Comparison of ENCODE assay signal across 8 cellular contexts in the genomic region with DNA sequence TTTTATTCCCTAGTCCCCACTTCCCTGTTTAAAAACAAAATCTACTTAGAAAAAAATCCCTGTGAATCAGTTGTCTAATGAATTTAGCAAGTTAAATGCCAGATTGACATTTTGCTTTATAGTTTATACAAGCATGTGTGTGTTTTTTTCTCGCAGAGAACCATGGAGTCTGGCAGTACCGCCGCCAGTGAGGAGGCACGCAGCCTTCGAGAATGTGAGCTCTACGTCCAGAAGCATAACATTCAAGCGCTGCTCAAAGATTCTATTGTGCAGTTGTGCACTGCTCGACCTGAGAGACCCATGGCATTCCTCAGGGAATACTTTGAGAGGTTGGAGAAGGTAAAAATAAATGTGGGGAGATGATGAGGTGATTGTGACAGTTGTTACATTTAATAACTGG. TPM values are rescaled to one million over a fixed set of nuclear protein-coding genes. Genes with fewer than 3 reads are reported as not detected.
DNase-seq lines count a peak whose midpoint lies in the region; ATAC-seq and TF ChIP-seq lines count a peak whose summit lies in the region.

No MANE protein-coding gene starts in this region.

- no peak for ATAC-seq in sciatic nerve

- H3K27me3 ChIP-seq in skeletal muscle tissue (ENCODE audit: control insufficient read depth in 3 of 3, insufficient read depth in 3 of 3, low read length in 3 of 3): no peaks in the 10 kb centered on the region

- no peak for TF ChIP-seq CTCF in HFF-Myc (IDR thresholded peaks at IDR 0.05; ENCODE audit: low read depth, low read length, missing control alignments)

- H3K27ac ChIP-seq in skeletal muscle tissue (ENCODE audit: low read depth, low read length): peak overlapping the region; percentile 34

- H3K4me3 ChIP-seq in HFF-Myc (replicated peaks; ENCODE audit: low read depth, low read length): peak overlapping the region; percentile 94
- H3K4me3 ChIP-seq in skeletal muscle tissue (ENCODE audit: low read length in 3 of 3): peak overlapping the region; percentile 18 to 31 (median 25)

- DNase-seq in HFF-Myc (ENCODE audit: extremely low read depth, low read depth) (no peak), astrocyte of the hippocampus (ENCODE audit: low read depth, low spot score) (peak; percentile 28), iris pigment epithelial cell (ENCODE audit: low read depth) (peak; percentile 39), middle frontal gyrus (ENCODE audit: extremely low spot score, low spot score) (no peak), HK-2 (ENCODE audit: unreplicated experiment) (no peak), sciatic nerve (ENCODE audit: low spot score) (no peak), NCI-H2227 treated with DMSO at 0.1 percent for 48 hours (lab: John Stamatoyannopoulos, UW) (no peak)

- peaks cover 56 to 68% (median 59%) of the 10 kb centered on the region in 3 donors for H3K4me1 ChIP-seq in skeletal muscle tissue (ENCODE audit: control insufficient read depth in 3 of 3, insufficient read depth in 3 of 3, low read length in 3 of 3)

- H3K36me3 ChIP-seq in skeletal muscle tissue (ENCODE audit: control insufficient read depth in 3 of 3, insufficient read depth in 3 of 3, low read length in 3 of 3): peaks cover 4 to 16% (median 13%) of the 10 kb centered on the region in 3 donors

- H3K9ac ChIP-seq in skeletal muscle tissue (ENCODE audit: low read depth in 1 of 3, low read length in 3 of 3): peak overlapping the region; percentile 23 to 63 (median 43)

- no peaks in the 10 kb centered on the region for H3K9me3 ChIP-seq in skeletal muscle tissue (ENCODE audit: control insufficient read depth in 3 of 3, low read length in 3 of 3)

- intact Hi-C loops in sciatic nerve (cut with DNase I): no loop called here

RNA-seq across cellular contexts. Expression of a gene that starts 3.0 kb away (rescaled TPM):
- total RNA-seq in skeletal muscle tissue (267 TPM), sciatic nerve (320 TPM)

RNA-seq across cellular contexts. Expression of a gene that starts 57.9 kb away (rescaled TPM):
- total RNA-seq in skeletal muscle tissue (37.6 TPM), sciatic nerve (46.5 TPM)

Comparison
In these comparisons a context has a peak if more than half of its experiments do, and no peak if none do; other contexts are left out.
1. DNase-seq: peak in astrocyte of the hippocampus (single experiment) and iris pigment epithelial cell (single experiment); none in HFF-Myc (single experiment), middle frontal gyrus (single experiment), HK-2 (single experiment), sciatic nerve (single experiment) and NCI-H2227 treated with DMSO at 0.1 percent for 48 hours (single experiment).